ENCODE assay signal across 22 cellular contexts in the genomic region with DNA sequence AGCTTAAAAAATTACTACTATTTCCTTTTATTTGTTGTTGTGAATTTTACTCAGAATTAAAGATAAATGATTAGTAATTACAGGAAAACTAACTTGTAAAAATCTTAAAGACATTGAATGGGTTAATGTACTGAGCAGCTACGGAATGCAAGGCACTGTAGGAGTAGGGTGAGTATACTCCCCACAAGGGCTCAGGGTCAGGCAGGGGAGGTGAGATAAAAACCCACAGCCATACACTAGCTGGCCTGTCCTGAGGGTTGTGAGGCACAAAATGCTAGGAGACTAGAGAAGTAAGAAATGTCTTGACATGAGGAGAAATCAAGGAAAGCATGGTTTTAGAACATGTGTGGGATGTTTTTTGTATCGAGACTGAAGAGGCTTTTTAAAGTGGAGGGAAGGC.
"Had no signal": no experiment of that assay in that cellular context is flagged by ENCODE, and none has a peak within 500 bp of the region (broad histone marks: within the 10 kb centered on the region; RNA-seq: fewer than 3 reads in every experiment).

No MANE protein-coding gene starts in this region.

- H3K9me3 Mint-ChIP-seq: activated naive CD8-positive, alpha-beta T cell treated with anti-CD3 and anti-CD28 coated beads for 36 hours; brain; memory B cell; neural progenitor cell; stimulated activated effector memory CD8-positive, alpha-beta T cell treated with anti-CD3 and anti-CD28 coated beads, Interleukin-12 subunit alpha, Interleukin-12 subunit beta, amount 100 ng/mL, for 72 hours; type B pancreatic cell had no signal

- H3K27ac Mint-ChIP-seq: activated CD4-positive, alpha-beta T cell treated with anti-CD3 and anti-CD28 coated beads for 36 hours; activated naive CD8-positive, alpha-beta T cell treated with anti-CD3 and anti-CD28 coated beads for 36 hours; memory B cell; neural progenitor cell; stimulated activated effector memory CD8-positive, alpha-beta T cell treated with anti-CD3 and anti-CD28 coated beads, Interleukin-12 subunit alpha, Interleukin-12 subunit beta, amount 100 ng/mL, for 72 hours; type B pancreatic cell; WTC11 had no signal

- H3K27ac ChIP-seq: coronary artery, heart right ventricle, left ventricle myocardium inferior, neural progenitor cell, right lobe of liver, testis had no signal

- H3K27me3 ChIP-seq: heart right ventricle, right lobe of liver, testis had no signal

- H3K9me3 ChIP-seq: heart right ventricle, left ventricle myocardium inferior, right lobe of liver, testis had no signal

- H3K4me3 ChIP-seq: coronary artery, heart right ventricle, left ventricle myocardium inferior, neural progenitor cell, right lobe of liver, smooth muscle cell, testis had no signal

- H3K4me1 Mint-ChIP-seq: neural progenitor cell had no signal

- H3K27me3 Mint-ChIP-seq: activated CD4-positive, alpha-beta T cell treated with anti-CD3 and anti-CD28 coated beads for 36 hours; activated naive CD8-positive, alpha-beta T cell treated with anti-CD3 and anti-CD28 coated beads for 36 hours; brain; type B pancreatic cell had no signal

- H3K4me1 ChIP-seq: right lobe of liver, testis had no signal

- DNase-seq: activated CD4-positive, alpha-beta T cell treated with anti-CD3 and anti-CD28 coated beads for 36 hours; activated CD4-positive, alpha-beta T cell treated with anti-CD3 and anti-CD28 coated beads, Interleukin-2, amount 50 U/mL, for 48 hours; activated gamma-delta T cell treated with Interleukin-2 at 50 U/mL for 16 hours; activated naive CD8-positive, alpha-beta T cell treated with anti-CD3 and anti-CD28 coated beads for 36 hours; amygdala; central memory CD4-positive, alpha-beta T cell; erythroblast; heart right ventricle; kidney glomerular epithelial cell; left ventricle myocardium inferior; right lobe of liver; stimulated activated CD4-positive, alpha-beta T cell treated with anti-CD3 and anti-CD28 coated beads, Interleukin-4, amount 100 ng/mL, for 1 hour; T-helper 2 cell; testis had no signal

- H3K4me3 Mint-ChIP-seq: activated CD4-positive, alpha-beta T cell treated with anti-CD3 and anti-CD28 coated beads for 36 hours; activated naive CD8-positive, alpha-beta T cell treated with anti-CD3 and anti-CD28 coated beads for 36 hours; brain; memory B cell; neural progenitor cell; stimulated activated effector memory CD8-positive, alpha-beta T cell treated with anti-CD3 and anti-CD28 coated beads, Interleukin-12 subunit alpha, Interleukin-12 subunit beta, amount 100 ng/mL, for 72 hours; type B pancreatic cell; WTC11 had no signal

- ATAC-seq: activated CD4-positive, alpha-beta T cell treated with anti-CD3 and anti-CD28 coated beads for 36 hours; heart right ventricle; right lobe of liver; stimulated activated effector memory CD8-positive, alpha-beta T cell treated with anti-CD3 and anti-CD28 coated beads, Interleukin-12 subunit alpha, Interleukin-12 subunit beta, amount 100 ng/mL, for 72 hours; WTC11 had no signal
